13 cellular contexts compared by ENCODE assay signal in the genomic region with DNA sequence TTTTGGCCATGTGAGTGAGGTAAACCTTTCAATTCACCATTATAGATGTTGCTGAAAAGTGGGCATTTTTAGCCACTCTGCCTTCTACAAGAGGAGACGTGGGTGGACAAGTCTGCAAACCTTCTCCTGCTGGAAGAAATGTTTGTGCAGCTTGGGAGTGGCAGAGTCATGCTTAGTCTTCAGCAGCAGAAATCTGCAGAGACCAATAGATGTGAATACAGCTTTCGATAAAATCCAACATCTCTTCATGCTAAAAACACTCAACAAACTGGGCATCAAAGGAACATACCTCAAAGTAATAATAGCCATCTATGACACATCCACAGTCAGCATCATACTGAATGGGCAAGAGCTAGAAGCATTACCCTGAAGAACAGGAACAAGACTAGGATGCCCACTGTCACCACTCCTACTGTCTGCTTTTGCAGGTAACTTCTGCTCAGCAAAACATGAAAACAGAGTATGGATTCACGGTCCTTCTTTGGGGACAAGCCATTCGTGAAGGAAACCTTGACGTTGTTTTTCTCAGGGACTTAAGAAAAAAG.
DNase-seq lines count a peak whose midpoint lies in the region; ATAC-seq, FAIRE-seq and TF ChIP-seq lines count a peak whose summit lies in the region.
"Had no signal": no experiment of that assay in that cellular context is flagged by ENCODE, and none has a peak within 500 bp of the region (broad histone marks: within the 10 kb centered on the region; RNA-seq: fewer than 3 reads in every experiment).

No MANE protein-coding gene starts in this region.

- TF ChIP-seq RAD21 in GM12878 (IDR thresholded peaks at IDR 0.05; ENCODE audit: insufficient read depth, low read depth, low read length), result no peak

- H2AFZ ChIP-seq in GM12878 (ENCODE audit: control insufficient read depth, low read depth, low read length), result peak overlapping the region; percentile 30; the same call in 1 of the 2 replicates

- TF ChIP-seq CTCF in CD4-positive, alpha-beta T cell (IDR thresholded peaks at IDR 0.05), result no peak
- TF ChIP-seq CTCF in GM12878 (IDR thresholded peaks at IDR 0.05 in 2 of 3, conservative IDR thresholded peaks at IDR 0.05 in 1 of 3; ENCODE audit: control insufficient read depth in 2 of 3, extremely low read depth in 1 of 3, insufficient read depth in 1 of 3, low read depth in 3 of 3, low read length in 3 of 3), result no peak

- H3K4me1 ChIP-seq in GM12878 (ENCODE audit: control insufficient read depth, insufficient read depth, low read length), result peaks cover 50% of the 10 kb centered on the region

- 0 out of 2 replicates have a peak overlapping the region, but pooled peaks have one; percentile 10 for H3K9ac ChIP-seq in GM12878 (ENCODE audit: control insufficient read depth, insufficient read depth, low read length)

- H3K27me3 ChIP-seq in CD4-positive, alpha-beta T cell (ENCODE audit: control insufficient read depth, insufficient read depth, low read length), result no peaks in the 10 kb centered on the region
- no peaks in the 10 kb centered on the region for H3K27me3 ChIP-seq in GM12878 (replicated peaks in 1 of 2; ENCODE audit: control insufficient read depth in 2 of 2, insufficient read depth in 2 of 2, low read length in 1 of 2)

- H3K4me3 ChIP-seq in GM12878, result 0 out of 2 replicates have a peak overlapping the region, but pooled peaks have one; percentile 2

- no peaks in the 10 kb centered on the region for H3K9me3 ChIP-seq in CD4-positive, alpha-beta T cell (ENCODE audit: control insufficient read depth, low read length)
- no peaks in the 10 kb centered on the region for H3K9me3 ChIP-seq in GM12878 (replicated peaks; ENCODE audit: control insufficient read depth, insufficient read depth, low read length)

- H3K36me3 ChIP-seq in GM12878 (ENCODE audit: control insufficient read depth in 2 of 2, insufficient read depth in 2 of 2, low read length in 1 of 2), result no peaks in the 10 kb centered on the region

- H4K20me1 ChIP-seq in GM12878 (ENCODE audit: control insufficient read depth, insufficient read depth), result no peaks in the 10 kb centered on the region

- H3K36me3 Mint-ChIP-seq in CD4-positive, alpha-beta T cell (ENCODE audit: low read depth), result no peaks in the 10 kb centered on the region

- no peak overlapping the region for H3K27ac ChIP-seq in CD4-positive, alpha-beta T cell (ENCODE audit: low read depth, low read length)
- peak overlapping the region; percentile 77 for H3K27ac ChIP-seq in GM12878 (ENCODE audit: control insufficient read depth, insufficient read depth)

- peaks cover 19% of the 10 kb centered on the region for H3K4me1 Mint-ChIP-seq in CD4-positive, alpha-beta T cell (ENCODE audit: low read depth)

- H3K4me3 Mint-ChIP-seq in CD4-positive, alpha-beta T cell, result no peak overlapping the region
- H3K4me3 Mint-ChIP-seq: stimulated activated naive CD8-positive, alpha-beta T cell treated with anti-CD3 and anti-CD28 coated beads, Interleukin-15, Interleukin-2, amounts not matched to agents 100 ng/mL and 50 ng/mL, for 24 hours had no signal

- RAD21 ChIA-PET in GM12878 (lab: Charles Lee; ENCODE audit: unreplicated experiment), result interaction anchor here (0.6 to 8.1 kb wide), 18 partner anchors 20 to 281 kb away, joined by 3 to 157 read pairs (median 10); no protein-coding TSS in a partner anchor

- SMC1A ChIA-PET in GM12878 (lab: Charles Lee; ENCODE audit: uncharacterized antibody, unreplicated experiment), result interaction anchor here (0.7 to 8.8 kb wide), 25 partner anchors 10 to 191 kb away, joined by 3 to 188 read pairs (median 6); no protein-coding TSS in a partner anchor

- FAIRE-seq in GM12878 (lab: Jason Lieb, UNC), result no peak
- FAIRE-seq: colon had no signal

- no peaks in the 10 kb centered on the region for H3K9me3 Mint-ChIP-seq in CD4-positive, alpha-beta T cell
- H3K9me3 Mint-ChIP-seq: stimulated activated naive CD8-positive, alpha-beta T cell treated with anti-CD3 and anti-CD28 coated beads, Interleukin-15, Interleukin-2, amounts not matched to agents 100 ng/mL and 50 ng/mL, for 24 hours had no signal

- peak overlapping the region; percentile 60 for H3K27ac Mint-ChIP-seq in CD4-positive, alpha-beta T cell

- H3K4me2 ChIP-seq in GM12878 (ENCODE audit: control insufficient read depth, insufficient read depth), result peak overlapping the region; percentile 92

- TSS peak; percentile 93 for BruUV-seq in GM12878 (replicated peaks; lab: Mats Ljungman, UMichigan)

- in situ Hi-C loops in GM12878 (cut with MboI), result no loop called here

- 75% methylated on average over 5 of the region's 5 CpGs for WGBS in GM12878 (ENCODE audit: insufficient coverage, insufficient replicate concordance, low lambda C conversion rate, missing lambda C conversion rate)

- POLR2A ChIA-PET in CD4-positive, alpha-beta T cell (lab: Charles Lee), result interaction anchor here (0.9 to 2.2 kb wide), 4 partner anchors 11 to 133 kb away, joined by 3 to 27 read pairs (median 4); no protein-coding TSS in a partner anchor
- POLR2A ChIA-PET in GM12878 (lab: Charles Lee), result interaction anchor here (0.8 to 5.9 kb wide), 9 partner anchors 19 to 192 kb away, joined by 3 to 51 read pairs (median 4); no protein-coding TSS in a partner anchor

- no peak for ATAC-seq in CD4-positive, alpha-beta T cell (ENCODE audit: poor library complexity)
- ATAC-seq in GM19372 (IDR thresholded peaks at IDR 0.05; ENCODE audit: low read depth, unreplicated experiment) (peak; percentile 7), HG03095 (IDR thresholded peaks at IDR 0.05; ENCODE audit: unreplicated experiment) (peak; percentile 10), GM12878 (peak; percentile 29), HG02970 (IDR thresholded peaks at IDR 0.05; ENCODE audit: low FRiP score, unreplicated experiment) (no peak)

- CTCF ChIA-PET in CD4-positive, alpha-beta T cell (lab: Charles Lee), result interaction anchor here (1.6 to 2.3 kb wide), 3 partner anchors 20 to 65 kb away, joined by 6 to 11 read pairs (median 7); no protein-coding TSS in a partner anchor
- CTCF ChIA-PET in GM12878 (lab: Yijun Ruan, JAX), result interaction anchor here (0.8 to 5.5 kb wide), 13 partner anchors 12 to 193 kb away, joined by 3 to 53 read pairs (median 4); no protein-coding TSS in a partner anchor

- H3K79me2 ChIP-seq in GM12878 (ENCODE audit: control insufficient read depth, insufficient read depth, low read length), result no peaks in the 10 kb centered on the region

- no peak for TF ChIP-seq POLR2A in GM12878 (IDR thresholded peaks at IDR 0.05; ENCODE audit: low read depth, low read length)

- H3K27me3 Mint-ChIP-seq in CD4-positive, alpha-beta T cell, result peaks cover 38% of the 10 kb centered on the region

- no peak for TF ChIP-seq EP300 in GM12878 (IDR thresholded peaks at IDR 0.05; ENCODE audit: borderline replicate concordance in 1 of 2, control insufficient read depth in 1 of 2, low read depth in 2 of 2, low read length in 2 of 2)

- DNase-seq in CD4-positive, alpha-beta T cell, result no peak
- DNase-seq in GM12878 (ENCODE audit: low read depth, low spot score) (no peak), NAMALWA (ENCODE audit: low spot score) (no peak), GM03348 (ENCODE audit: low spot score) (no peak)
- no peak for DNase-seq in stimulated activated CD4-positive, alpha-beta T cell treated with anti-CD3 and anti-CD28 coated beads, Interleukin-2, amount 100 ng/mL, for 48 hours
- DNase-seq: activated gamma-delta T cell, foreskin melanocyte, Right ventricle myocardium superior had no signal

- intact Hi-C loops in CD4-positive, alpha-beta T cell (cut with DNase I, micrococcal nuclease), result loop anchor here in 1 of 2 experiments (1.0 kb wide), 1 partner anchor 20 kb away; no protein-coding TSS in a partner anchor
- intact Hi-C loops in GM12878 (cut with micrococcal nuclease; ENCODE audit: unreplicated experiment), result loop anchor here (1.0 to 2.0 kb wide), 5 partner anchors 20 to 193 kb away; no protein-coding TSS in a partner anchor

TF ChIP-seq in GM12878, 131 proteins besides CTCF, POLR2A, EP300 and RAD21 (continues in another document):
- TF ChIP-seq SMARCA5 (IDR thresholded peaks at IDR 0.05) (peak; percentile 82), STAT1 (conservative IDR thresholded peaks at IDR 0.05) (no peak), HDGF (IDR thresholded peaks at IDR 0.05) (no peak), EGR1 (IDR thresholded peaks at IDR 0.05; ENCODE audit: borderline replicate concordance in 1 of 2, low read depth in 2 of 2, low read length in 2 of 2) (peak in 1 of 2 experiments; percentile 50; a peak in 1 of 3 replicates), NR2C2 (IDR thresholded peaks at IDR 0.05; ENCODE audit: borderline replicate concordance, control insufficient read depth, insufficient read length, low read depth) (no peak), POLR2AphosphoS5 (IDR thresholded peaks at IDR 0.05; ENCODE audit: low read length) (no peak), SMAD1 (IDR thresholded peaks at IDR 0.05; ENCODE audit: low read depth, partially characterized antibody) (no peak), TCF12 (IDR thresholded peaks at IDR 0.05; ENCODE audit: low read depth, low read length) (no peak), MEF2B (IDR thresholded peaks at IDR 0.05; ENCODE audit: partially characterized antibody, poor library complexity, severe bottlenecking) (no peak)
- TF ChIP-seq, protein P1, sequence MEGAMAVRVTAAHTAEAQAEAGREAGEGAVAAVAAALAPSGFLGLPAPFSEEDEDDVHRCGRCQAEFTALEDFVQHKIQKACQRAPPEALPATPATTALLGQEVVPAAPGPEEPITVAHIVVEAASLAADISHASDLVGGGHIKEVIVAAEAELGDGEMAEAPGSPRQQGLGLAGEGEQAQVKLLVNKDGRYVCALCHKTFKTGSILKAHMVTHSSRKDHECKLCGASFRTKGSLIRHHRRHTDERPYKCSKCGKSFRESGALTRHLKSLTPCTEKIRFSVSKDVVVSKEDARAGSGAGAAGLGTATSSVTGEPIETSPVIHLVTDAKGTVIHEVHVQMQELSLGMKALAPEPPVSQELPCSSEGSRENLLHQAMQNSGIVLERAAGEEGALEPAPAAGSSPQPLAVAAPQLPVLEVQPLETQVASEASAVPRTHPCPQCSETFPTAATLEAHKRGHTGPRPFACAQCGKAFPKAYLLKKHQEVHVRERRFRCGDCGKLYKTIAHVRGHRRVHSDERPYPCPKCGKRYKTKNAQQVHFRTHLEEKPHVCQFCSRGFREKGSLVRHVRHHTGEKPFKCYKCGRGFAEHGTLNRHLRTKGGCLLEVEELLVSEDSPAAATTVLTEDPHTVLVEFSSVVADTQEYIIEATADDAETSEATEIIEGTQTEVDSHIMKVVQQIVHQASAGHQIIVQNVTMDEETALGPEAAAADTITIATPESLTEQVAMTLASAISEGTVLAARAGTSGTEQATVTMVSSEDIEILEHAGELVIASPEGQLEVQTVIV (IDR thresholded peaks at IDR 0.05; ENCODE audit: borderline replicate concordance, partially characterized antibody), result no peak

Comparison
In these comparisons a context has a peak if more than half of its experiments do, and no peak if none do; other contexts are left out.
1. ATAC-seq: peak in GM19372 (single experiment), HG03095 (single experiment) and GM12878 (single experiment); none in CD4-positive, alpha-beta T cell (single experiment) and HG02970 (single experiment).